In the genomic region with DNA sequence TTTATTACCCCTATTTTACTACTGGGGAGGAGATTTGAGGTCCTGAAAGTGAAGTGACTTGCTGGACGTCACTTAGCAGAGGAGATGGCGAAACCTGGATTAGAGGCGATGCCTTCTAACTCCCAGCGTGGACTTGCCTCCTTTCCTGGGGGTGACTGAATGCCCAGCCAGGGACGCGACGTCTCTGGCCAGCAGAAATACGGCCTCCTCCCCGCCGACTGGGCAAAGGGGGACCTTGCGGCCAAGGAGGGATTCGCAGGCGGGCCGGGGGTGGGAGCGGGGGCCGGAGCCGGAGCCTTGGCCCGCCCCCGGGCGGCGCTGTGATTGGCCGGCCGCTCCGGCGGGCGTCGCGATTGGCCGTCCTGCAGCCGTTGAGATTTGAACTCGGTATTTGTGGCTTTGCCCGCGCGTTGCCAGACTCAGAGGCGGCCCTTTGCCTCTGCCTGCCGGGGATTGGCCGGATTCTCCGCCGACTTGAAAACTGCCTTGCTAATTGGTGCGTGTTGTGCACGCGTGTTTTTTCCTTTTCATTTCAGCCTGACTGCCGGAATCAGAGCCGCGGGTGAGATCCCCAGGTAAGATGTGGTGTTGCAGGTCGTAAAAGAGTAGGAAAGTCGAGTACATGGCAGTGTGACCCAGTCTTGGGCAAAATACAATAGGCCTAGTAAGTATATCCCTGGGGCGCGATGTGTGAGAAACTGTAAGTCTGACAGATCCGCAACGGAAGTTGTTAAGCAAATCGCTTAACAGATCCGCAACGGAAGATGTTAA, we compare ENCODE assay signal across 8 cellular contexts. TPM values are rescaled to one million over a fixed set of nuclear protein-coding genes. Genes with fewer than 3 reads are reported as not detected.
DNase-seq lines count a peak whose midpoint lies in the region; ATAC-seq and TF ChIP-seq lines count a peak whose summit lies in the region.

A gene with protein sequence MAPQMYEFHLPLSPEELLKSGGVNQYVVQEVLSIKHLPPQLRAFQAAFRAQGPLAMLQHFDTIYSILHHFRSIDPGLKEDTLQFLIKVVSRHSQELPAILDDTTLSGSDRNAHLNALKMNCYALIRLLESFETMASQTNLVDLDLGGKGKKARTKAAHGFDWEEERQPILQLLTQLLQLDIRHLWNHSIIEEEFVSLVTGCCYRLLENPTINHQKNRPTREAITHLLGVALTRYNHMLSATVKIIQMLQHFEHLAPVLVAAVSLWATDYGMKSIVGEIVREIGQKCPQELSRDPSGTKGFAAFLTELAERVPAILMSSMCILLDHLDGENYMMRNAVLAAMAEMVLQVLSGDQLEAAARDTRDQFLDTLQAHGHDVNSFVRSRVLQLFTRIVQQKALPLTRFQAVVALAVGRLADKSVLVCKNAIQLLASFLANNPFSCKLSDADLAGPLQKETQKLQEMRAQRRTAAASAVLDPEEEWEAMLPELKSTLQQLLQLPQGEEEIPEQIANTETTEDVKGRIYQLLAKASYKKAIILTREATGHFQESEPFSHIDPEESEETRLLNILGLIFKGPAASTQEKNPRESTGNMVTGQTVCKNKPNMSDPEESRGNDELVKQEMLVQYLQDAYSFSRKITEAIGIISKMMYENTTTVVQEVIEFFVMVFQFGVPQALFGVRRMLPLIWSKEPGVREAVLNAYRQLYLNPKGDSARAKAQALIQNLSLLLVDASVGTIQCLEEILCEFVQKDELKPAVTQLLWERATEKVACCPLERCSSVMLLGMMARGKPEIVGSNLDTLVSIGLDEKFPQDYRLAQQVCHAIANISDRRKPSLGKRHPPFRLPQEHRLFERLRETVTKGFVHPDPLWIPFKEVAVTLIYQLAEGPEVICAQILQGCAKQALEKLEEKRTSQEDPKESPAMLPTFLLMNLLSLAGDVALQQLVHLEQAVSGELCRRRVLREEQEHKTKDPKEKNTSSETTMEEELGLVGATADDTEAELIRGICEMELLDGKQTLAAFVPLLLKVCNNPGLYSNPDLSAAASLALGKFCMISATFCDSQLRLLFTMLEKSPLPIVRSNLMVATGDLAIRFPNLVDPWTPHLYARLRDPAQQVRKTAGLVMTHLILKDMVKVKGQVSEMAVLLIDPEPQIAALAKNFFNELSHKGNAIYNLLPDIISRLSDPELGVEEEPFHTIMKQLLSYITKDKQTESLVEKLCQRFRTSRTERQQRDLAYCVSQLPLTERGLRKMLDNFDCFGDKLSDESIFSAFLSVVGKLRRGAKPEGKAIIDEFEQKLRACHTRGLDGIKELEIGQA (N-terminal part only) (plus strand): TSS at position 523 of the 771 bp plus-strand sequence. CDS start 997 bp downstream, outside the sequence.

- peak; percentile 45 for TF ChIP-seq CTCF in chondrocyte (IDR thresholded peaks at IDR 0.05)

- peak within 1 kb of the TSS; percentile 95 for H3K4me3 Mint-ChIP-seq in chondrocyte (ENCODE audit: unreplicated experiment)

- no peaks in the 10 kb centered on the region for H3K9me3 Mint-ChIP-seq in chondrocyte (ENCODE audit: low read depth)

- DNase-seq in Ammon's horn (ENCODE audit: low spot score): peak; percentile 98
- peak; percentile 79 for DNase-seq in NCI-H510A (lab: John Stamatoyannopoulos, UW)
- peak; percentile 87 to 92 for DNase-seq in activated CD4-positive, alpha-beta T cell treated with anti-CD3 and anti-CD28 coated beads for 24 hours (ENCODE audit: low read depth in 2 of 2)
- DNase-seq in chondrocyte (ENCODE audit: low spot score): peak; percentile 97
- DNase-seq in kidney glomerular epithelial cell (lab: John Stamatoyannopoulos, UW): peak; percentile 94
- DNase-seq in stimulated activated CD4-positive, alpha-beta T cell treated with anti-CD3 and anti-CD28 coated beads, Interleukin-1b, Interleukin-23, amount 100 ng/mL, for 1 hour (ENCODE audit: low read depth in 2 of 2): peak; percentile 76 to 81

- H3K27me3 Mint-ChIP-seq in chondrocyte (ENCODE audit: low read depth): no peaks in the 10 kb centered on the region

- TF ChIP-seq POLR2A in GM19099 (IDR thresholded peaks at IDR 0.05; ENCODE audit: extremely low read depth, insufficient read length, low read depth): peak; percentile 74

- peak; percentile 86 for ATAC-seq in HG03432 (IDR thresholded peaks at IDR 0.05; ENCODE audit: unreplicated experiment)

- H3K27ac Mint-ChIP-seq in chondrocyte (ENCODE audit: unreplicated experiment): peak within 1 kb of the TSS; percentile 99

- peaks cover 8% of the 10 kb centered on the region for H3K36me3 Mint-ChIP-seq in chondrocyte (ENCODE audit: low read depth)

- H3K4me1 Mint-ChIP-seq in chondrocyte (ENCODE audit: low read depth): peaks cover 24% of the 10 kb centered on the region

RNA-seq across cellular contexts. Expression of the gene that starts here (rescaled TPM):
- total RNA-seq in chondrocyte: 23.0 to 27.7 TPM (median 25.0 TPM) in 3 replicates

Comparison
In these comparisons a context has a peak if more than half of its experiments do, and no peak if none do; other contexts are left out.
1. Peak in every context shown above with its lines: DNase-seq and ATAC-seq.